ENCODE assay signal across 13 cellular contexts in the genomic region with DNA sequence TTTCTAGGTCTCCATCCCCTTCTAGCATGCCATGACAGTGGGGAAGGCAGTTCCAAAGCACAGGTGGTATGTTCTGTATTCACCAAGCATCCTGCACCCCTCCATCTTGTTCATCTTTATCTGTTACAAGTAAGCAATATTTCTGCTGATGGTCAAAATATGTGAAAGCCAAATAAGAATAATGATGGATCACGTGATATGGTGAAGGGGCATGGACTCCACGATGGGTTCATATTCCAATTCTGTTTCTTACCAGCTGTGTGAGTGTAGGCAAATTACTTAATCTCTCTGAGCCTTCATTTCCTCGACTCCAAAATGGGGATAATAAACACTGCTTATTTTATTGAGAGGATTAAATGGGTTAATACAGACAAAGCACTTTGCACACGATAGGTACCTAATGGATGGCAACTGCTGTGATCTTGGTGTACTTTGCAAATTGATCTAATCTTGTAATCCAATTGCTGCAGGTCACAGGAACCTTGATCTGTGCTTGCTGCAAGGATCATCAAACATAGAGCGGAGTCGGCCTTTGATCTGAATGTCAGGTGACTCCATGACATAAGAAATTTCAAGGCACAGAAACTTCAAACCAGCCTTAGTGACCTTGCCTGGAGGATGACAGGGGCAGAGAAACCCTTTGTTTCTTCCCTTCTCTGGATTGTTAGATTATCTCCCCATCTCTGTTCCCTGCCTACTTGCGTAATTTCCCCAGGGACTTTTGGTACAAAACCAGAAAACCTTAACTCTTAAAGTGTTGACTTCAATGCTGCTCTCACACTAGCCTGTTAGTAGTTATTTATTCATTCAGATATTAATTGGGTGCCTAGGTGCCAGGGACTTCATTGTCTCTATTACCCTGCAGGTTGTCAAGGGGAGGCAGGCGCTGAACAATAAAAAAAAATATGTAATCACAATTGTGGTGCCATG. TPM values are rescaled to one million over a fixed set of nuclear protein-coding genes. Genes with fewer than 3 reads are reported as not detected.
DNase-seq lines count a peak whose midpoint lies in the region; ATAC-seq and TF ChIP-seq lines count a peak whose summit lies in the region.
"Had no signal": no experiment of that assay in that cellular context is flagged by ENCODE, and none has a peak within 500 bp of the region (broad histone marks: within the 10 kb centered on the region; RNA-seq: fewer than 3 reads in every experiment).

No MANE protein-coding gene starts in this region.

- no peak overlapping the region for H3K9ac ChIP-seq in BLaER1 treated with 17β-estradiol and CSF1 and Interleukin-3, amounts not matched to agents 10 nM and 100 nM
- H3K9ac ChIP-seq in adipocyte (ENCODE audit: low read length) (peak overlapping the region; percentile 54), mesendoderm (ENCODE audit: low read length) (no peak overlapping the region)

- peaks cover 2 to 25% (median 10%) of the 10 kb centered on the region in 11 experiments; a peak in 11 of 22 replicates for H4K20me1 ChIP-seq in BLaER1 treated with 17β-estradiol and CSF1 and Interleukin-3, amounts not matched to agents 10 nM and 100 nM

- ATAC-seq in GM21381 (IDR thresholded peaks at IDR 0.05; ENCODE audit: unreplicated experiment) = no peak

- H3K36me3 ChIP-seq in BLaER1 treated with 17β-estradiol and CSF1 and Interleukin-3, amounts not matched to agents 10 nM and 100 nM = peaks cover 19 to 26% (median 22%) of the 10 kb centered on the region in 11 experiments
- peaks cover 0 to 7% of the 10 kb centered on the region in 2 experiments; a peak in 1 of 3 replicates for H3K36me3 ChIP-seq in HEK293 (ENCODE audit: control insufficient read depth in 2 of 2, insufficient read depth in 1 of 2, low read length in 2 of 2)
- H3K36me3 ChIP-seq in adipocyte (ENCODE audit: control insufficient read depth, insufficient read depth, low read length, severe bottlenecking) = peaks cover 14% of the 10 kb centered on the region
- no peaks in the 10 kb centered on the region for H3K36me3 ChIP-seq in mesendoderm (ENCODE audit: control insufficient read depth, insufficient read depth, low read length)

- POLR2A ChIA-PET in HEK293 (lab: Yijun Ruan, JAX) = no interaction called here

- peaks cover 43 to 65% (median 57%) of the 10 kb centered on the region in 10 experiments for H3K4me1 ChIP-seq in BLaER1 treated with 17β-estradiol and CSF1 and Interleukin-3, amounts not matched to agents 10 nM and 100 nM
- no peaks in the 10 kb centered on the region for H3K4me1 ChIP-seq in HEK293 (ENCODE audit: control insufficient read depth, insufficient read depth, low read length)
- H3K4me1 ChIP-seq in adipocyte (ENCODE audit: control insufficient read depth, insufficient read depth, low read length) = peaks cover 51% of the 10 kb centered on the region
- peaks cover 17% of the 10 kb centered on the region for H3K4me1 ChIP-seq in mesendoderm (ENCODE audit: control insufficient read depth, low read depth, low read length)

- no peak overlapping the region for H2BK15ac ChIP-seq in mesendoderm (replicated peaks; ENCODE audit: low read depth)

- peak; percentile 54 for DNase-seq in adipocyte (ENCODE audit: low read depth)
- peak; percentile 47 for DNase-seq in mesendoderm
- DNase-seq in NCI-H226 = no peak
- DNase-seq in activated CD4-positive, CD25-positive, alpha-beta regulatory T cell (lab: John Stamatoyannopoulos, UW) = no peak
- DNase-seq in Ammon's horn (ENCODE audit: low spot score) = no peak
- DNase-seq: activated CD4-positive, alpha-beta T cell treated with anti-CD3 and anti-CD28 coated beads, Interleukin-2, amount 10 ng/mL, durations not matched to agents 7 days and 5 days; Kasumi-1; retina; SHP77 treated with DMSO at 0.1 percent for 48 hours had no signal

- no peak overlapping the region for H3K23ac ChIP-seq in mesendoderm (ENCODE audit: low read length)

- no peak overlapping the region for H3K4ac ChIP-seq in mesendoderm (ENCODE audit: low read depth, low read length)

- H3K18ac ChIP-seq in mesendoderm (ENCODE audit: low read length) = peak overlapping the region; percentile 52

- no peak overlapping the region for H2AK5ac ChIP-seq in mesendoderm (ENCODE audit: low read length)

- TF ChIP-seq CTCF in HEK293 (tag by site-specific recombination; IDR thresholded peaks at IDR 0.05) = no peak

- CTCF ChIA-PET in HEK293 (lab: Yijun Ruan, JAX) = interaction anchor here (0.6 to 1.3 kb wide), 2 partner anchors 94 to 128 kb away, joined by 3 read pairs; no protein-coding TSS in a partner anchor

- H3K4me3 ChIP-seq in BLaER1 treated with 17β-estradiol and CSF1 and Interleukin-3, amounts not matched to agents 10 nM and 100 nM = no peak overlapping the region
- H3K4me3 ChIP-seq in HEK293 (ENCODE audit: low read depth, low read length) (no peak overlapping the region), adipocyte (ENCODE audit: low read length) (peak overlapping the region; percentile 27), mesendoderm (ENCODE audit: low read length) (no peak overlapping the region)
- H3K4me3 ChIP-seq: vagina had no signal

- H2BK120ac ChIP-seq in mesendoderm (ENCODE audit: low read depth, low read length) = peak overlapping the region; percentile 75

- H2BK5ac ChIP-seq in mesendoderm (ENCODE audit: low read length) = no peak overlapping the region

- no peaks in the 10 kb centered on the region for H3K9me3 ChIP-seq in BLaER1 treated with 17β-estradiol and CSF1 and Interleukin-3, amounts not matched to agents 10 nM and 100 nM (replicated peaks in 1 of 11)
- H3K9me3 ChIP-seq in HEK293 (ENCODE audit: control insufficient read depth, insufficient read depth, low read depth, low read length) = no peaks in the 10 kb centered on the region
- no peaks in the 10 kb centered on the region for H3K9me3 ChIP-seq in adipocyte (ENCODE audit: control insufficient read depth, low read length)
- H3K9me3 ChIP-seq: vagina had no signal

- H4K5ac ChIP-seq in mesendoderm (ENCODE audit: low read length) = no peak overlapping the region

- H3K4me2 ChIP-seq in BLaER1 treated with 17β-estradiol and CSF1 and Interleukin-3, amounts not matched to agents 10 nM and 100 nM = peak overlapping the region; percentile 42 to 78 (median 65)
- H3K4me2 ChIP-seq in mesendoderm (ENCODE audit: low read length) = no peak overlapping the region

- no peak overlapping the region for H3K56ac ChIP-seq in mesendoderm (ENCODE audit: low read length)

- no CpG with 5 or more reads among the region's 8 CpGs for WGBS in mesendoderm (ENCODE audit: extremely low coverage, insufficient coverage, low lambda C conversion rate)

- H3K79me2 ChIP-seq in mesendoderm (ENCODE audit: control insufficient read depth, insufficient read depth, low read length) = no peaks in the 10 kb centered on the region

- H3K27me3 ChIP-seq in BLaER1 treated with 17β-estradiol and CSF1 and Interleukin-3, amounts not matched to agents 10 nM and 100 nM = no peaks in the 10 kb centered on the region
- H3K27me3 ChIP-seq in adipocyte (replicated peaks; ENCODE audit: control insufficient read depth, insufficient read depth, low read length) (no peaks in the 10 kb centered on the region), mesendoderm (ENCODE audit: insufficient read depth, low read length, poor library complexity) (no peaks in the 10 kb centered on the region)
- H3K27me3 ChIP-seq: vagina had no signal

- H4K8ac ChIP-seq in mesendoderm (ENCODE audit: low read depth, low read length) = no peak overlapping the region

- H3K27ac ChIP-seq in BLaER1 treated with 17β-estradiol and CSF1 and Interleukin-3, amounts not matched to agents 10 nM and 100 nM = peak overlapping the region in 6 of 11 experiments; percentile 19 to 54 (median 38); a peak in 10 of 22 replicates
- H3K27ac ChIP-seq in HEK293 (ENCODE audit: extremely low read depth, low read depth, low read length) (no peak overlapping the region), mesendoderm (ENCODE audit: low read depth, low read length) (no peak overlapping the region)

- no peaks in the 10 kb centered on the region for H3K79me1 ChIP-seq in mesendoderm (ENCODE audit: low read length)

TF ChIP-seq in HEK293, 187 proteins besides CTCF, POLR2A, EP300 and RAD21:
- TF ChIP-seq TCF7L2 (IDR thresholded peaks at IDR 0.05; ENCODE audit: borderline replicate concordance, low read depth, low read length) (peak; percentile 84), ZNF48 (tag by site-specific recombination; IDR thresholded peaks at IDR 0.05) (no peak), ZXDB (tag by site-specific recombination; IDR thresholded peaks at IDR 0.05) (no peak)

RNA-seq across cellular contexts. Expression of a gene that starts 25.8 kb away (rescaled TPM):
- 26.5 TPM for polyA plus RNA-seq in mesendoderm (2013, experiment 1 of 2)
- 27.3 TPM for polyA plus RNA-seq in mesendoderm (2013, experiment 2 of 2)

RNA-seq across cellular contexts. Expression of a gene that starts 33.4 kb away (rescaled TPM):
- polyA plus RNA-seq in mesendoderm (2013, experiment 1 of 2) = not detected
- polyA plus RNA-seq in mesendoderm (2013, experiment 2 of 2) = not detected

Comparison
In these comparisons a context has a peak if more than half of its experiments do, and no peak if none do; other contexts are left out.
1. H3K27ac ChIP-seq: peak in BLaER1 treated with 17β-estradiol and CSF1 and Interleukin-3, amounts not matched to agents 10 nM and 100 nM (6 of 11); none in HEK293 (single experiment) and mesendoderm (single experiment).
2. DNase-seq: peak in adipocyte (single experiment) and mesendoderm (single experiment); none in NCI-H226 (single experiment), activated CD4-positive, CD25-positive, alpha-beta regulatory T cell (0 of 4) and Ammon's horn (single experiment).